In the genomic region with DNA sequence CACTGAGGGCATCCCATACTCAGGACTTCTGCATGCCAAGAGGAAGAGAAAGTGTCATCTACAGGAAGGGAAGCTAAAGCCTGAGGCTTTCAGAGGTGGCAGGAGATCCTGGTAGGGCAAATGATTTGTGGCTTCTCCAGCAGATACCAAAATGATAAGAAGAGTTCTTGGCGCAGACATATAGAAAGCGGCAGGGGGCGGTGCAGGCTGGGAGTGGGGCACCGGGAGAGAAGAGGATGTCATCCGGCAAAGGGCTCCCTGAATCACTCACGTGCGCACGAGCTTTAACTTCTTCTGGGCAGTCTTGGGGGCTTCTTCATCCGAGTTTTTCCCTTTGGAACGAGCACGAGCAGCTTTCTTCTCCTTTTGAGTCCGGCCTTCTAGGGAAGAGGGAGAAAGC, we compare ENCODE assay signal across 21 cellular contexts.
"Had no signal": no experiment of that assay in that cellular context is flagged by ENCODE, and none has a peak within 500 bp of the region (broad histone marks: within the 10 kb centered on the region; RNA-seq: fewer than 3 reads in every experiment).

No MANE protein-coding gene starts in this region.

- H2AFZ ChIP-seq: neural progenitor cell had no signal

- H3K27me3 ChIP-seq: dorsolateral prefrontal cortex, esophagus squamous epithelium, gastroesophageal sphincter, left lung, neural progenitor cell, ovary, right atrium auricular region, tibial artery had no signal

- DNase-seq: effector CD8-positive, alpha-beta T cell; esophagus squamous epithelium; foreskin fibroblast; glutamatergic neuron; islet precursor cell; left lung; mesenchymal stem cell; midbrain; nucleus accumbens; small intestine; stimulated activated CD4-positive, alpha-beta T cell treated with anti-CD3 and anti-CD28 coated beads, Interleukin-2, amount 100 ng/mL, for 48 hours; stimulated activated naive CD8-positive, alpha-beta T cell treated with anti-CD3 and anti-CD28 coated beads, Interleukin-15, Interleukin-2, amounts not matched to agents 100 U/mL and 50 U/mL, for 24 hours; tibial artery had no signal

- ATAC-seq: gastroesophageal sphincter; left lung; natural killer cell treated with Interleukin-12 subunit alpha and Interleukin-12 subunit beta and Interleukin-15 and Interleukin-18, amount 100 ng/mL, for 72 hours; stimulated activated naive CD8-positive, alpha-beta T cell treated with anti-CD3 and anti-CD28 coated beads, Interleukin-15, Interleukin-2, amounts not matched to agents 100 U/mL and 50 U/mL, for 24 hours had no signal

- H3K27me3 Mint-ChIP-seq: natural killer cell treated with Interleukin-12 subunit alpha and Interleukin-12 subunit beta and Interleukin-15 and Interleukin-18, amount 100 ng/mL, for 72 hours had no signal

- H3K4me1 ChIP-seq: neural progenitor cell had no signal

- H3K9me3 Mint-ChIP-seq: natural killer cell treated with Interleukin-12 subunit alpha and Interleukin-12 subunit beta and Interleukin-15 and Interleukin-18, amount 100 ng/mL, for 72 hours; neural progenitor cell had no signal

- H3K36me3 ChIP-seq: neural progenitor cell, ovary had no signal

- H3K4me1 Mint-ChIP-seq: neural progenitor cell had no signal

- H3K4me3 ChIP-seq: coronary artery, dorsolateral prefrontal cortex, esophagus squamous epithelium, gastroesophageal sphincter, left lung, lung, neural progenitor cell, ovary, right atrium auricular region, tibial artery had no signal

- H3K27ac ChIP-seq: coronary artery, dorsolateral prefrontal cortex, esophagus squamous epithelium, gastroesophageal sphincter, left lung, neural progenitor cell, ovary, right atrium auricular region, tibial artery had no signal

- H3K4me3 Mint-ChIP-seq: natural killer cell treated with Interleukin-12 subunit alpha and Interleukin-12 subunit beta and Interleukin-15 and Interleukin-18, amount 100 ng/mL, for 72 hours; neural progenitor cell had no signal

- H3K4me2 ChIP-seq: neural progenitor cell had no signal

- H3K27ac Mint-ChIP-seq: neural progenitor cell had no signal
